21 cellular contexts compared by ENCODE assay signal in the genomic region with DNA sequence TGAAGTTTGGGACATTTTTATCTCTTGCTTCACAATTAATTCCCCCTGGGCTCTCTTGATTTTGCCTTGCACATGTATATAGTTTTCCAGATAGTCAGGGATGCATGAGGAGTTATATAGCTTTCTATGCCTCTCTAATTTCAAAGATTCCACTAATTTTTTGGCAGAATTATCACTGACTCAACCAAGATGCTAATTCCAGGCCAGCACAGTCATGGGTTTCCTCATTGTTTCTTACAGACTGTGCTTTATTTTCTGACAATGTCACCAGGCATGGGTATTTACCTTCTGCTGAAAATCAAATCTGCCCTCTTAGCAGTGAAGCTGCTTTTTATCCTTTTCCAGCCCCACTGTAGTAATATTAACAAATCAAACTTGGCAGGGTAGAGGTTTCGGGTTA.
"Had no signal": no experiment of that assay in that cellular context is flagged by ENCODE, and none has a peak within 500 bp of the region (broad histone marks: within the 10 kb centered on the region; RNA-seq: fewer than 3 reads in every experiment).

No MANE protein-coding gene starts in this region.

- H3K27ac Mint-ChIP-seq: activated naive CD4-positive, alpha-beta T cell treated with anti-CD3 and anti-CD28 coated beads, Interleukin-2, amount 50 U/mL, for 72 hours; nephron progenitor cell; stimulated activated naive B cell treated with anti-CD40 and anti-IgM and Interleukin-4, amounts not matched to agents 10 μg/mL and 1 μg/mL and 100 μg/mL, for 72 hours; T-cell; T-helper 2 cell treated with Interferon-gamma antibody and Interleukin-4, amounts not matched to agents 5 μg/mL and 100 μg/mL, for 36 hours; WTC11 had no signal

- ATAC-seq: activated naive CD4-positive, alpha-beta T cell treated with anti-CD3 and anti-CD28 coated beads, Interleukin-2, amount 50 U/mL, for 72 hours; left cardiac atrium; mucosa of descending colon; sciatic nerve; stimulated activated naive B cell treated with anti-CD40 and anti-IgM and Interleukin-4, amounts not matched to agents 10 μg/mL and 1 μg/mL and 100 μg/mL, for 72 hours; T-cell; WTC11 had no signal

- H3K36me3 Mint-ChIP-seq: activated naive CD4-positive, alpha-beta T cell treated with anti-CD3 and anti-CD28 coated beads, Interleukin-2, amount 50 U/mL, for 72 hours; stimulated activated naive B cell treated with anti-CD40 and anti-IgM and Interleukin-4, amounts not matched to agents 10 μg/mL and 1 μg/mL and 100 μg/mL, for 72 hours; T-cell; WTC11 had no signal

- H3K9me3 ChIP-seq: testis had no signal

- H3K4me1 Mint-ChIP-seq: stimulated activated naive B cell treated with anti-CD40 and anti-IgM and Interleukin-4, amounts not matched to agents 10 μg/mL and 1 μg/mL and 100 μg/mL, for 72 hours; T-cell had no signal

- H3K36me3 ChIP-seq: uterus had no signal

- H3K4me1 ChIP-seq: testis, uterus had no signal

- H3K4me3 Mint-ChIP-seq: nephron progenitor cell; stimulated activated naive B cell treated with anti-CD40 and anti-IgM and Interleukin-4, amounts not matched to agents 10 μg/mL and 1 μg/mL and 100 μg/mL, for 72 hours; T-cell; T-helper 2 cell treated with Interferon-gamma antibody and Interleukin-4, amounts not matched to agents 5 μg/mL and 100 μg/mL, for 36 hours; WTC11 had no signal

- H3K27me3 Mint-ChIP-seq: stimulated activated naive B cell treated with anti-CD40 and anti-IgM and Interleukin-4, amounts not matched to agents 10 μg/mL and 1 μg/mL and 100 μg/mL, for 72 hours; T-cell had no signal

- DNase-seq: activated T-cell treated with anti-CD3 and anti-CD28 coated beads, Interleukin-2, amount 50 U/mL, for 1 hour; aorta; erythroblast; islet precursor cell; left cardiac atrium; mesendoderm; mucosa of descending colon; nephron progenitor cell; occipital lobe; posterior cingulate gyrus; stimulated activated CD4-positive, alpha-beta T cell treated with anti-CD3 and anti-CD28 coated beads, Interleukin-15, amount 100 ng/mL, for 24 hours; stimulated activated naive B cell treated with anti-CD40 and anti-IgM and Interleukin-4, amounts not matched to agents 10 μg/mL and 1 μg/mL and 100 μg/mL, for 72 hours; T-cell; testis; trophoblast cell; uterus had no signal

- H3K27me3 ChIP-seq: testis, uterus had no signal

- H3K4me3 ChIP-seq: mucosa of descending colon, smooth muscle cell, testis, uterus had no signal

- H3K27ac ChIP-seq: testis, uterus had no signal

- H3K9me3 Mint-ChIP-seq: nephron progenitor cell had no signal
